1 cellular context compared by ENCODE assay signal in genomic region chr6:24777227-24777626, GRCh38.
TF ChIP-seq lines count a peak whose summit lies in the region.

No MANE protein-coding gene starts in this region.

TF ChIP-seq in GM12878, 131 proteins besides CTCF, POLR2A, EP300 and RAD21:
- TF ChIP-seq CHD4 (IDR thresholded peaks at IDR 0.05), result no peak
- TF ChIP-seq ZBTB40 (IDR thresholded peaks at IDR 0.05; ENCODE audit: borderline replicate concordance), result no peak
- TF ChIP-seq IKZF2 (IDR thresholded peaks at IDR 0.05), result no peak
- TF ChIP-seq NFXL1 (IDR thresholded peaks at IDR 0.05; ENCODE audit: borderline replicate concordance), result no peak
- TF ChIP-seq ZBED1 (IDR thresholded peaks at IDR 0.05; ENCODE audit: borderline replicate concordance), result no peak
- no peak for TF ChIP-seq BCL3 (IDR thresholded peaks at IDR 0.05; ENCODE audit: borderline replicate concordance, insufficient read depth, low read depth, low read length, poor library complexity, severe bottlenecking)
- TF ChIP-seq ASH2L (IDR thresholded peaks at IDR 0.05; ENCODE audit: borderline replicate concordance, low read depth), result no peak
- TF ChIP-seq FOXK2 (IDR thresholded peaks at IDR 0.05), result no peak
- TF ChIP-seq POLR2AphosphoS5 (IDR thresholded peaks at IDR 0.05; ENCODE audit: low read length), result no peak
- TF ChIP-seq NRF1 (conservative IDR thresholded peaks at IDR 0.05; ENCODE audit: low read depth, low read length), result no peak
- no peak for TF ChIP-seq PAX5 (IDR thresholded peaks at IDR 0.05; ENCODE audit: borderline replicate concordance, low read depth, low read length)
- TF ChIP-seq, protein P1, sequence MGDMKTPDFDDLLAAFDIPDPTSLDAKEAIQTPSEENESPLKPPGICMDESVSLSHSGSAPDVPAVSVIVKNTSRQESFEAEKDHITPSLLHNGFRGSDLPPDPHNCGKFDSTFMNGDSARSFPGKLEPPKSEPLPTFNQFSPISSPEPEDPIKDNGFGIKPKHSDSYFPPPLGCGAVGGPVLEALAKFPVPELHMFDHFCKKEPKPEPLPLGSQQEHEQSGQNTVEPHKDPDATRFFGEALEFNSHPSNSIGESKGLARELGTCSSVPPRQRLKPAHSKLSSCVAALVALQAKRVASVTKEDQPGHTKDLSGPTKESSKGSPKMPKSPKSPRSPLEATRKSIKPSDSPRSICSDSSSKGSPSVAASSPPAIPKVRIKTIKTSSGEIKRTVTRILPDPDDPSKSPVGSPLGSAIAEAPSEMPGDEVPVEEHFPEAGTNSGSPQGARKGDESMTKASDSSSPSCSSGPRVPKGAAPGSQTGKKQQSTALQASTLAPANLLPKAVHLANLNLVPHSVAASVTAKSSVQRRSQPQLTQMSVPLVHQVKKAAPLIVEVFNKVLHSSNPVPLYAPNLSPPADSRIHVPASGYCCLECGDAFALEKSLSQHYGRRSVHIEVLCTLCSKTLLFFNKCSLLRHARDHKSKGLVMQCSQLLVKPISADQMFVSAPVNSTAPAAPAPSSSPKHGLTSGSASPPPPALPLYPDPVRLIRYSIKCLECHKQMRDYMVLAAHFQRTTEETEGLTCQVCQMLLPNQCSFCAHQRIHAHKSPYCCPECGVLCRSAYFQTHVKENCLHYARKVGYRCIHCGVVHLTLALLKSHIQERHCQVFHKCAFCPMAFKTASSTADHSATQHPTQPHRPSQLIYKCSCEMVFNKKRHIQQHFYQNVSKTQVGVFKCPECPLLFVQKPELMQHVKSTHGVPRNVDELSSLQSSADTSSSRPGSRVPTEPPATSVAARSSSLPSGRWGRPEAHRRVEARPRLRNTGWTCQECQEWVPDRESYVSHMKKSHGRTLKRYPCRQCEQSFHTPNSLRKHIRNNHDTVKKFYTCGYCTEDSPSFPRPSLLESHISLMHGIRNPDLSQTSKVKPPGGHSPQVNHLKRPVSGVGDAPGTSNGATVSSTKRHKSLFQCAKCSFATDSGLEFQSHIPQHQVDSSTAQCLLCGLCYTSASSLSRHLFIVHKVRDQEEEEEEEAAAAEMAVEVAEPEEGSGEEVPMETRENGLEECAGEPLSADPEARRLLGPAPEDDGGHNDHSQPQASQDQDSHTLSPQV (IDR thresholded peaks at IDR 0.05), result no peak
- TF ChIP-seq SMC3 (IDR thresholded peaks at IDR 0.05; ENCODE audit: borderline replicate concordance, low read length), result no peak
- TF ChIP-seq SMARCA5 (IDR thresholded peaks at IDR 0.05), result no peak
- TF ChIP-seq IKZF1 (conservative IDR thresholded peaks at IDR 0.05), result no peak
- no peak for TF ChIP-seq PML (IDR thresholded peaks at IDR 0.05; ENCODE audit: low read length)
- TF ChIP-seq MTA3 (IDR thresholded peaks at IDR 0.05; ENCODE audit: borderline replicate concordance, low read length), result no peak
- TF ChIP-seq ETV6 (conservative IDR thresholded peaks at IDR 0.05 in 1 of 2, IDR thresholded peaks at IDR 0.05 in 1 of 2; ENCODE audit: borderline replicate concordance in 1 of 2, low read depth in 1 of 2), result no peak
